ENCODE assay signal across 28 cellular contexts in the genomic region with DNA sequence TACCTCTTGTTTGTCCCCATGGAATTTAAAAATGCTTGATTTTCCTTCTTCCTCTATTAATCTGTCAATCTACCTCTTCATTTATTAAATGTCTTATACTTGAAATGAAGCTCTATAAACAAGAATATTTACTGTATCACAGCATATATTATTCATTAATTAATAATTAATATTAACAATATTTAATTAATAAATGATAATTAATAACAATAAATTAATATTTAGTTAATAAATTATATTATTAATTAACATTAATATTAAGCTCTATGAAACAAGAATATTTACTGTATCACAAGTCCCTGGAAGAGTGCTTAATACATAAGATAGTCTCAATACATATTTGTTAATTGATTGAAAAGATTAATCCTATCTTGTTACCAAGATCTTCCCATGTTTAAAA.
"Had no signal": no experiment of that assay in that cellular context is flagged by ENCODE, and none has a peak within 500 bp of the region (broad histone marks: within the 10 kb centered on the region; RNA-seq: fewer than 3 reads in every experiment).

No MANE protein-coding gene starts in this region.

- H3K27me3 ChIP-seq: neural progenitor cell, neutrophil, right atrium auricular region, right lobe of liver, stomach, tibial artery, upper lobe of right lung had no signal

- H3K4me3 ChIP-seq: left ventricle myocardium inferior, lung, neural progenitor cell, right atrium auricular region, right lobe of liver, stomach, thoracic aorta, tibial artery, upper lobe of right lung had no signal

- H3K9me3 ChIP-seq: neutrophil, right atrium auricular region, right lobe of liver, thoracic aorta, tibial artery, upper lobe of right lung had no signal

- ATAC-seq: natural killer cell; right lobe of liver; stimulated activated naive B cell treated with anti-CD40 and anti-IgM and Interleukin-4, amounts not matched to agents 10 μg/mL and 1 μg/mL and 100 μg/mL, for 72 hours; stimulated activated naive CD8-positive, alpha-beta T cell treated with anti-CD3 and anti-CD28 coated beads, Interleukin-15, Interleukin-2, amounts not matched to agents 100 U/mL and 50 U/mL, for 24 hours; upper lobe of right lung had no signal

- H3K9ac ChIP-seq: neural progenitor cell had no signal

- H3K36me3 ChIP-seq: left ventricle myocardium inferior, neural progenitor cell, neutrophil, right atrium auricular region, right lobe of liver, stomach, thoracic aorta, tibial artery, upper lobe of right lung had no signal

- H3K4me3 Mint-ChIP-seq: immature natural killer cell; mesothelial cell of epicardium; naive B cell; natural killer cell; nephron progenitor cell; neural progenitor cell; stimulated activated naive B cell treated with anti-CD40 and anti-IgM and Interleukin-4, amounts not matched to agents 10 μg/mL and 1 μg/mL and 100 μg/mL, for 72 hours had no signal

- H3K27me3 Mint-ChIP-seq: naive B cell; progenitor cell of endocrine pancreas; stimulated activated naive B cell treated with anti-CD40 and anti-IgM and Interleukin-4, amounts not matched to agents 10 μg/mL and 1 μg/mL and 100 μg/mL, for 72 hours had no signal

- H3K4me2 ChIP-seq: neural progenitor cell had no signal

- H3K27ac Mint-ChIP-seq: immature natural killer cell; mesothelial cell of epicardium; naive B cell; natural killer cell; nephron progenitor cell; neural progenitor cell; progenitor cell of endocrine pancreas; stimulated activated naive B cell treated with anti-CD40 and anti-IgM and Interleukin-4, amounts not matched to agents 10 μg/mL and 1 μg/mL and 100 μg/mL, for 72 hours had no signal

- H3K4me1 Mint-ChIP-seq: immature natural killer cell; naive B cell; natural killer cell; nephron progenitor cell; neural progenitor cell; stimulated activated naive B cell treated with anti-CD40 and anti-IgM and Interleukin-4, amounts not matched to agents 10 μg/mL and 1 μg/mL and 100 μg/mL, for 72 hours had no signal

- H3K9me3 Mint-ChIP-seq: nephron progenitor cell had no signal

- H2AFZ ChIP-seq: neural progenitor cell had no signal

- H3K36me3 Mint-ChIP-seq: immature natural killer cell; naive B cell; natural killer cell; neural progenitor cell; stimulated activated naive B cell treated with anti-CD40 and anti-IgM and Interleukin-4, amounts not matched to agents 10 μg/mL and 1 μg/mL and 100 μg/mL, for 72 hours had no signal

- FAIRE-seq: islet of Langerhans, urothelium cell line had no signal

- DNase-seq: hypothalamus; immature natural killer cell; left ventricle myocardium inferior; mesendoderm; naive B cell; natural killer cell; nephron progenitor cell; occipital lobe; right lobe of liver; stimulated activated CD4-positive, alpha-beta T cell treated with anti-CD3 and anti-CD28 coated beads, Interleukin-12 subunit alpha, Interleukin-12 subunit beta, amount 100 ng/mL, for 4 hours; stimulated activated CD4-positive, alpha-beta T cell treated with anti-CD3 and anti-CD28 coated beads, Interleukin-15, amount 100 ng/mL, for 24 hours; stimulated activated CD4-positive, alpha-beta T cell treated with anti-CD3 and anti-CD28 coated beads, Interleukin-2, amount 100 ng/mL, for 24 hours; stimulated activated CD4-positive, alpha-beta T cell treated with anti-CD3 and anti-CD28 coated beads, Interleukin-4, amount 100 ng/mL, for 1 hour; stimulated activated naive B cell treated with anti-CD40 and anti-IgM and Interleukin-4, amounts not matched to agents 10 μg/mL and 1 μg/mL and 100 μg/mL, for 72 hours; stimulated activated naive CD8-positive, alpha-beta T cell treated with anti-CD3 and anti-CD28 coated beads, Interleukin-15, Interleukin-2, amounts not matched to agents 100 U/mL and 50 U/mL, for 24 hours; stomach; tibial artery; trophoblast cell; upper lobe of right lung had no signal

- H3K27ac ChIP-seq: left ventricle myocardium inferior, neural progenitor cell, neutrophil, right atrium auricular region, right lobe of liver, stomach, thoracic aorta, tibial artery, upper lobe of right lung had no signal

- H3K4me1 ChIP-seq: left ventricle myocardium inferior, neural progenitor cell, right atrium auricular region, stomach, tibial artery, upper lobe of right lung had no signal
